Comparison of ENCODE assay signal across 8 cellular contexts in genomic region chr5:157266286-157267007, GRCh38. TPM values are rescaled to one million over a fixed set of nuclear protein-coding genes. Genes with fewer than 3 reads are reported as not detected.
DNase-seq lines count a peak whose midpoint lies in the region; ATAC-seq and TF ChIP-seq lines count a peak whose summit lies in the region.

No MANE protein-coding gene starts in this region.

- H3K4me3 ChIP-seq in HEK293 (ENCODE audit: low read depth, low read length) (peak overlapping the region; percentile 78), psoas muscle (peak overlapping the region; percentile 84)

- WGBS in psoas muscle, 3 donors, result 4 to 9% (median 9%) methylated on average over 37 to 61 of the region's 62 CpGs

- H3K27me3 ChIP-seq in psoas muscle (ENCODE audit: insufficient read depth in 3 of 3, low read length in 2 of 3), result no peaks in the 10 kb centered on the region

- CTCF ChIA-PET in HEK293 (lab: Yijun Ruan, JAX), result interaction anchor here (0.7 to 2.2 kb wide), 3 partner anchors 9 to 119 kb away, joined by 4 to 9 read pairs (median 4); no protein-coding TSS in a partner anchor

- H3K4me1 ChIP-seq in HEK293 (ENCODE audit: control insufficient read depth, insufficient read depth, low read length), result peaks cover 24% of the 10 kb centered on the region
- H3K4me1 ChIP-seq in psoas muscle, result peaks cover 16% of the 10 kb centered on the region

- ATAC-seq in Right ventricle myocardium superior (ENCODE audit: poor library complexity), result peak; percentile 31
- ATAC-seq in psoas muscle, result peak in 3 of 4 donors; percentile 31 to 55 (median 51)

- POLR2A ChIA-PET in HEK293 (lab: Yijun Ruan, JAX), result interaction anchor here (2.1 kb wide), 1 partner anchor 124 kb away, joined by 7 read pairs; the partner anchor contains the start of gene MED7

- intact Hi-C loops in Right ventricle myocardium superior (cut with DNase I) (no loop called here), psoas muscle (cut with DNase I) (no loop called here)

- H3K36me3 ChIP-seq in HEK293 (ENCODE audit: control insufficient read depth in 2 of 2, insufficient read depth in 1 of 2, low read length in 2 of 2) (peaks cover 0 to 9% of the 10 kb centered on the region in 2 experiments; a peak in 1 of 3 replicates), psoas muscle (ENCODE audit: insufficient read depth in 1 of 2, low read depth in 1 of 2) (no peaks in the 10 kb centered on the region)

- H3K9me3 ChIP-seq in HEK293 (ENCODE audit: control insufficient read depth, insufficient read depth, low read depth, low read length), result no peaks in the 10 kb centered on the region
- H3K9me3 ChIP-seq in psoas muscle, result no peaks in the 10 kb centered on the region

- TF ChIP-seq CTCF in HEK293 (tag by site-specific recombination; IDR thresholded peaks at IDR 0.05), result no peak
- no peak for TF ChIP-seq CTCF in psoas muscle (IDR thresholded peaks at IDR 0.05)

- peak overlapping the region; percentile 86 for H3K27ac ChIP-seq in HEK293 (ENCODE audit: extremely low read depth, low read depth, low read length)
- peak overlapping the region; percentile 4 for H3K27ac ChIP-seq in psoas muscle

- peak; percentile 29 for DNase-seq in NCI-H1105 treated with DMSO at 0.1 percent for 48 hours (lab: John Stamatoyannopoulos, UW)
- no peak for DNase-seq in NCI-H1105 (lab: John Stamatoyannopoulos, UW)
- peak; percentile 73 for DNase-seq in NAMALWA (ENCODE audit: low spot score)
- peak; percentile 50 for DNase-seq in activated gamma-delta T cell treated with Interleukin-2 at 50 U/mL for 16 hours
- peak; percentile 53 for DNase-seq in Right ventricle myocardium superior
- DNase-seq in psoas muscle, result no peak
- DNase-seq in foreskin melanocyte, result no peak

TF ChIP-seq in HEK293, 187 proteins besides CTCF, POLR2A, EP300 and RAD21 (continues in another document):
- TF ChIP-seq PATZ1 (tag by site-specific recombination; IDR thresholded peaks at IDR 0.05) (0 out of 2 replicates have a peak, but pooled peaks have one; percentile 34), ZBTB11 (tag by site-specific recombination; conservative IDR thresholded peaks at IDR 0.05; ENCODE audit: low read depth) (no peak), SCRT2 (tag by site-specific recombination; IDR thresholded peaks at IDR 0.05) (no peak), ZNF660 (tag by site-specific recombination; IDR thresholded peaks at IDR 0.05) (peak; percentile 9; the same call in 1 of the 2 replicates), KLF1 (tag by site-specific recombination; IDR thresholded peaks at IDR 0.05) (peak; percentile 42; the same call in 1 of the 2 replicates), SP2 (tag by site-specific recombination; IDR thresholded peaks at IDR 0.05) (peak; percentile 59), KLF10 (tag by site-specific recombination; IDR thresholded peaks at IDR 0.05) (peak; percentile 4; the same call in 1 of the 2 replicates), ZNF677 (tag by site-specific recombination; IDR thresholded peaks at IDR 0.05) (peak; percentile 49; the same call in 1 of the 2 replicates), ZNF623 (tag by site-specific recombination; IDR thresholded peaks at IDR 0.05) (no peak), ZNF621 (tag by site-specific recombination; IDR thresholded peaks at IDR 0.05) (no peak), ZNF549 (tag by site-specific recombination; IDR thresholded peaks at IDR 0.05) (0 out of 2 replicates have a peak, but pooled peaks have one; percentile 10), ZNF354C (tag by site-specific recombination; IDR thresholded peaks at IDR 0.05; ENCODE audit: borderline replicate concordance, low read depth) (no peak), ZNF626 (tag by site-specific recombination; IDR thresholded peaks at IDR 0.05) (no peak), HIC1 (tag by site-specific recombination; IDR thresholded peaks at IDR 0.05) (peak; percentile 68), ZNF184 (tag by site-specific recombination; IDR thresholded peaks at IDR 0.05) (0 out of 2 replicates have a peak, but pooled peaks have one; percentile 16), ZBTB48 (tag by site-specific recombination; IDR thresholded peaks at IDR 0.05) (peak; percentile 66; the same call in 1 of the 2 replicates), GLIS2 (tag by site-specific recombination; IDR thresholded peaks at IDR 0.05) (peak; percentile 50; the same call in 1 of the 2 replicates)
- TF ChIP-seq, protein P1, sequence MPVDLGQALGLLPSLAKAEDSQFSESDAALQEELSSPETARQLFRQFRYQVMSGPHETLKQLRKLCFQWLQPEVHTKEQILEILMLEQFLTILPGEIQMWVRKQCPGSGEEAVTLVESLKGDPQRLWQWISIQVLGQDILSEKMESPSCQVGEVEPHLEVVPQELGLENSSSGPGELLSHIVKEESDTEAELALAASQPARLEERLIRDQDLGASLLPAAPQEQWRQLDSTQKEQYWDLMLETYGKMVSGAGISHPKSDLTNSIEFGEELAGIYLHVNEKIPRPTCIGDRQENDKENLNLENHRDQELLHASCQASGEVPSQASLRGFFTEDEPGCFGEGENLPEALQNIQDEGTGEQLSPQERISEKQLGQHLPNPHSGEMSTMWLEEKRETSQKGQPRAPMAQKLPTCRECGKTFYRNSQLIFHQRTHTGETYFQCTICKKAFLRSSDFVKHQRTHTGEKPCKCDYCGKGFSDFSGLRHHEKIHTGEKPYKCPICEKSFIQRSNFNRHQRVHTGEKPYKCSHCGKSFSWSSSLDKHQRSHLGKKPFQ (tag by site-specific recombination; IDR thresholded peaks at IDR 0.05), result no peak
- TF ChIP-seq, protein P2, sequence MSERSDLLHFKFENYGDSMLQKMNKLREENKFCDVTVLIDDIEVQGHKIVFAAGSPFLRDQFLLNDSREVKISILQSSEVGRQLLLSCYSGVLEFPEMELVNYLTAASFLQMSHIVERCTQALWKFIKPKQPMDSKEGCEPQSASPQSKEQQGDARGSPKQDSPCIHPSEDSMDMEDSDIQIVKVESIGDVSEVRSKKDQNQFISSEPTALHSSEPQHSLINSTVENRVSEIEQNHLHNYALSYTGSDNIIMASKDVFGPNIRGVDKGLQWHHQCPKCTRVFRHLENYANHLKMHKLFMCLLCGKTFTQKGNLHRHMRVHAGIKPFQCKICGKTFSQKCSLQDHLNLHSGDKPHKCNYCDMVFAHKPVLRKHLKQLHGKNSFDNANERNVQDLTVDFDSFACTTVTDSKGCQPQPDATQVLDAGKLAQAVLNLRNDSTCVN (tag by site-specific recombination; optimal IDR thresholded peaks at IDR 0.05), result peak; percentile 65

RNA-seq across cellular contexts. Expression of gene CYFIP2, which starts 0.5 kb away (rescaled TPM):
- 27.6 TPM for total RNA-seq in Right ventricle myocardium superior
- total RNA-seq in psoas muscle, result 1 to 10 TPM; 4.9 to 8.3 (median 6.4) TPM
- 1 to 10 TPM in 2 of 3 donors, under 1 TPM in 1; 0.61 to 4.8 (median 1.7) TPM for polyA plus RNA-seq in psoas muscle

Comparison
In these comparisons a context has a peak if more than half of its experiments do, and no peak if none do; other contexts are left out.
1. DNase-seq: peak in NCI-H1105 treated with DMSO at 0.1 percent for 48 hours (single experiment), NAMALWA (single experiment), activated gamma-delta T cell treated with Interleukin-2 at 50 U/mL for 16 hours (single experiment) and Right ventricle myocardium superior (single experiment); none in NCI-H1105 (single experiment), psoas muscle (0 of 2) and foreskin melanocyte (single experiment).